Comparison of ENCODE assay signal across 10 cellular contexts in genomic region chr12:64733857-64734256, GRCh38. TPM values are rescaled to one million over a fixed set of nuclear protein-coding genes. Genes with fewer than 3 reads are reported as not detected.
A peak's percentile ranks its signal among the peaks of the same experiment; 100 is the strongest.
DNase-seq lines count a peak whose midpoint lies in the region; ATAC-seq, FAIRE-seq and TF ChIP-seq lines count a peak whose summit lies in the region.
"Had no signal": no experiment of that assay in that cellular context is flagged by ENCODE, and none has a peak within 500 bp of the region (broad histone marks: within the 10 kb centered on the region; RNA-seq: fewer than 3 reads in every experiment).

No MANE protein-coding gene starts in this region.

- H3K9me3 Mint-ChIP-seq in activated CD8-positive, alpha-beta T cell treated with anti-CD3 and anti-CD28 coated beads for 36 hours: no peaks in the 10 kb centered on the region
- H3K9me3 Mint-ChIP-seq in Caco-2 (ENCODE audit: unreplicated experiment): no peaks in the 10 kb centered on the region

- ATAC-seq in Right ventricle myocardium superior (ENCODE audit: poor library complexity) (peak; percentile 95), mucosa of descending colon (no peak)
- no peak for ATAC-seq in activated CD8-positive, alpha-beta T cell treated with anti-CD3 and anti-CD28 coated beads for 36 hours

- H3K36me3 ChIP-seq in mucosa of descending colon (ENCODE audit: low read depth) (peaks cover 3% of the 10 kb centered on the region), Caco-2 (ENCODE audit: control insufficient read depth, insufficient read depth, low read length) (peaks cover 2% of the 10 kb centered on the region; the same call in 1 of the 2 replicates)

- DNase-seq in HTR-8/SVneo (ENCODE audit: insufficient read length, low spot score): peak; percentile 54
- peak; percentile 68 for DNase-seq in RKO (ENCODE audit: low spot score)
- peak; percentile 72 for DNase-seq in Right ventricle myocardium superior
- DNase-seq in substantia nigra (lab: John Stamatoyannopoulos, UW): peak in 35 of 49 donors; percentile 2 to 67 (median 17)
- no peak for DNase-seq in activated gamma-delta T cell treated with Interleukin-2 at 50 U/mL for 16 hours
- DNase-seq in activated CD8-positive, alpha-beta T cell treated with anti-CD3 and anti-CD28 coated beads for 36 hours: no peak
- no peak for DNase-seq in mucosa of descending colon
- no peak for DNase-seq in Caco-2
- DNase-seq: stimulated activated CD4-positive, alpha-beta T cell treated with anti-CD3 and anti-CD28 coated beads, Interleukin-12 subunit alpha, Interleukin-12 subunit beta, amount 100 ng/mL, for 4 hours had no signal

- H3K27me3 ChIP-seq in Caco-2 (replicated peaks; ENCODE audit: control insufficient read depth, insufficient read depth, low read length): no peaks in the 10 kb centered on the region

- no peak overlapping the region for H3K27ac Mint-ChIP-seq in activated CD8-positive, alpha-beta T cell treated with anti-CD3 and anti-CD28 coated beads for 36 hours
- no peak overlapping the region for H3K27ac Mint-ChIP-seq in Caco-2 (ENCODE audit: unreplicated experiment)

- no peaks in the 10 kb centered on the region for H3K4me1 ChIP-seq in mucosa of descending colon (ENCODE audit: low read depth)
- no peaks in the 10 kb centered on the region for H3K4me1 ChIP-seq in Caco-2

- no peak overlapping the region for H3K27ac ChIP-seq in substantia nigra (ENCODE audit: low read depth, low read length, poor library complexity, severe bottlenecking)

- intact Hi-C loops in Right ventricle myocardium superior (cut with DNase I) (no loop called here), mucosa of descending colon (cut with DNase I, micrococcal nuclease) (no loop called here), Caco-2 (cut with micrococcal nuclease; ENCODE audit: unreplicated experiment) (no loop called here)
- intact Hi-C loops in activated CD8-positive, alpha-beta T cell treated with anti-CD3 and anti-CD28 coated beads for 36 hours (cut with micrococcal nuclease): no loop called here

- no peaks in the 10 kb centered on the region for H3K9me3 ChIP-seq in mucosa of descending colon
- no peaks in the 10 kb centered on the region for H3K9me3 ChIP-seq in Caco-2

- H3K36me3 Mint-ChIP-seq in activated CD8-positive, alpha-beta T cell treated with anti-CD3 and anti-CD28 coated beads for 36 hours (ENCODE audit: low read depth): peaks cover 35% of the 10 kb centered on the region
- H3K36me3 Mint-ChIP-seq in Caco-2 (ENCODE audit: insufficient read depth, unreplicated experiment): peaks cover 33% of the 10 kb centered on the region

- H3K27me3 Mint-ChIP-seq in activated CD8-positive, alpha-beta T cell treated with anti-CD3 and anti-CD28 coated beads for 36 hours: no peaks in the 10 kb centered on the region
- H3K27me3 Mint-ChIP-seq in Caco-2 (ENCODE audit: insufficient read depth, unreplicated experiment): no peaks in the 10 kb centered on the region

- BruUV-seq in Caco-2 (replicated peaks; lab: Mats Ljungman, UMichigan): no TSS peak

- H3K4me3 ChIP-seq in mucosa of descending colon (no peak overlapping the region), Caco-2 (ENCODE audit: low read depth, low read length) (no peak overlapping the region)

- CTCF ChIA-PET in activated CD8-positive, alpha-beta T cell treated with anti-CD3 and anti-CD28 coated beads for 36 hours (lab: Charles Lee): interaction anchor here (1.3 kb wide), 1 partner anchor 11 kb away, joined by 3 read pairs; no protein-coding TSS in a partner anchor
- CTCF ChIA-PET in Caco-2 (lab: Charles Lee): no interaction called here

- peaks cover 22% of the 10 kb centered on the region for H3K4me1 Mint-ChIP-seq in activated CD8-positive, alpha-beta T cell treated with anti-CD3 and anti-CD28 coated beads for 36 hours (ENCODE audit: low read depth)
- H3K4me1 Mint-ChIP-seq in Caco-2 (ENCODE audit: low read depth, unreplicated experiment): no peaks in the 10 kb centered on the region

- POLR2A ChIA-PET in activated CD8-positive, alpha-beta T cell treated with anti-CD3 and anti-CD28 coated beads for 36 hours (lab: Charles Lee): no interaction called here
- POLR2A ChIA-PET in Caco-2 (lab: Charles Lee): interaction anchor here (0.6 kb wide), 1 partner anchor 1687 kb away, joined by 3 read pairs; no protein-coding TSS in a partner anchor

- TF ChIP-seq CTCF in activated CD8-positive, alpha-beta T cell treated with anti-CD3 and anti-CD28 coated beads for 36 hours (IDR thresholded peaks at IDR 0.05): no peak
- TF ChIP-seq CTCF in mucosa of descending colon (IDR thresholded peaks at IDR 0.05) (no peak), Caco-2 (IDR thresholded peaks at IDR 0.05; ENCODE audit: insufficient read depth in 1 of 2, low read depth in 1 of 2, low read length in 1 of 2, severe bottlenecking in 1 of 2, unreplicated experiment in 1 of 2) (no peak)

- peak; percentile 83 for FAIRE-seq in HTR-8/SVneo (lab: Jason Lieb, UNC)
- FAIRE-seq: islet of Langerhans had no signal

- H3K4me3 Mint-ChIP-seq in activated CD8-positive, alpha-beta T cell treated with anti-CD3 and anti-CD28 coated beads for 36 hours: no peak overlapping the region
- no peak overlapping the region for H3K4me3 Mint-ChIP-seq in Caco-2 (ENCODE audit: unreplicated experiment)

RNA-seq across cellular contexts. Expression of gene GNS, which starts 25.3 kb away (rescaled TPM):
- total RNA-seq in Right ventricle myocardium superior: 97.9 TPM
- 10 to 100 TPM; 16.4 to 19.2 TPM for total RNA-seq in activated CD8-positive, alpha-beta T cell treated with anti-CD3 and anti-CD28 coated beads for 36 hours
- 10 to 100 TPM; 57.4 to 79.2 (median 72.9) TPM for total RNA-seq in mucosa of descending colon
- total RNA-seq in Caco-2 (2022): 62.9 and 75.1 TPM in 2 replicates

Comparison
In these comparisons a context has a peak if more than half of its experiments do, and no peak if none do; other contexts are left out.
1. DNase-seq: peak in HTR-8/SVneo (single experiment), RKO (single experiment), Right ventricle myocardium superior (single experiment) and substantia nigra (35 of 49); none in activated gamma-delta T cell treated with Interleukin-2 at 50 U/mL for 16 hours (single experiment), activated CD8-positive, alpha-beta T cell treated with anti-CD3 and anti-CD28 coated beads for 36 hours (single experiment), mucosa of descending colon (0 of 3) and Caco-2 (0 of 2).